ENCODE assay signal across 12 cellular contexts in the genomic region with DNA sequence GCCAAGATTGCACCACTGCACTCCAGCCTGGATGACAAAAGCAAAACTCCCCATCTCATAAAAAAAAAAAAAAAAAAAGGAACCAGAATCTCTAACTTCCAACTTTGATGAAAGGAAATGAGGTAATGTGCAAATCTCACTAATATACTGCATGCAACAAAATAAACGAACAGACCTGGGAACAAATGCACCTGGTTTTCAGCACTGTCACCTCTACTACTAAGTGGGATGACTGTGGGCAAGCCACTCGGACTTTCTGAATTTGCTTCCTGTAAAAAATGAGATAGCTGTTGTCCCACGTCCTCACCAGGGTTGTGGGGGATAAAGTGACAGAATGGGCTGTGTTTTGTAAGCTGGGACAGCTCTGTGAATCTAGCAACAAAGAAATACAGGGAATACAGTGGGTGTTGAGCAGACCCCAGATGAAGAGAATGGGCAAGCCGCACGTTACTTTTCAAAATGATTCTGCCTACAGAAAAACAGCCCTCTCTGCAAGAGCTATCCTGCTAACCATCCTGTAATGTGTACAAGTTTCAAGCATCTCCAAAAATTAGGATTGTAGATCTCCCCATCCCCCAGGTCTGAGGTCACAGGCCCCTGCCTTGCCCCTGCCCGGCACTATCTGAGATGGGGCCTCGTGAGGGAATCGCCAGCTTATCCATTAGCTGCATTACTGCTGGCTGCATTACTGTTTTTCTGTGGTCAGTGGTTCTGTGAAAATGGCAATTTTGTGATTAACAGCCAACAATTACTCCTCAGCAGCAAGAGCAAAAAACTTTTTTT.
DNase-seq lines count a peak whose midpoint lies in the region; FAIRE-seq and TF ChIP-seq lines count a peak whose summit lies in the region.
"Had no signal": no experiment of that assay in that cellular context is flagged by ENCODE, and none has a peak within 500 bp of the region (broad histone marks: within the 10 kb centered on the region; RNA-seq: fewer than 3 reads in every experiment).

No MANE protein-coding gene starts in this region.

- no peaks in the 10 kb centered on the region for H3K27me3 ChIP-seq in astrocyte (ENCODE audit: insufficient read depth, low read length)
- H3K27me3 ChIP-seq in smooth muscle cell (ENCODE audit: low read depth) = no peaks in the 10 kb centered on the region
- no peaks in the 10 kb centered on the region for H3K27me3 ChIP-seq in mesendoderm (ENCODE audit: insufficient read depth, low read length, poor library complexity)
- no peaks in the 10 kb centered on the region for H3K27me3 ChIP-seq in osteoblast (ENCODE audit: insufficient read depth, low read length)
- H3K27me3 ChIP-seq: neutrophil had no signal

- H3K27ac Mint-ChIP-seq in activated CD4-positive, alpha-beta T cell treated with anti-CD3 and anti-CD28 coated beads, Interleukin-2, amount 10 ng/mL, durations not matched to agents 7 days and 5 days = peak overlapping the region; percentile 90
- H3K27ac Mint-ChIP-seq in astrocyte (ENCODE audit: unreplicated experiment) = peak overlapping the region; percentile 34

- H3K4me1 Mint-ChIP-seq in activated CD4-positive, alpha-beta T cell treated with anti-CD3 and anti-CD28 coated beads, Interleukin-2, amount 10 ng/mL, durations not matched to agents 7 days and 5 days = peaks cover 93% of the 10 kb centered on the region
- H3K4me1 Mint-ChIP-seq in astrocyte (ENCODE audit: low read depth, unreplicated experiment) = peaks cover 69% of the 10 kb centered on the region

- WGBS in smooth muscle cell (ENCODE audit: low lambda C conversion rate) = 34% methylated on average over 8 of the region's 8 CpGs
- no CpG with 5 or more reads among the region's 8 CpGs for WGBS in mesendoderm (ENCODE audit: extremely low coverage, insufficient coverage, low lambda C conversion rate)

- TF ChIP-seq CTCF in OCI-LY7 (conservative IDR thresholded peaks at IDR 0.05; ENCODE audit: low read length) (no peak), astrocyte (IDR thresholded peaks at IDR 0.05; ENCODE audit: insufficient read depth, low read depth, low read length) (no peak), smooth muscle cell (IDR thresholded peaks at IDR 0.05; ENCODE audit: borderline replicate concordance, insufficient read depth, poor library complexity, severe bottlenecking) (no peak), osteoblast (IDR thresholded peaks at IDR 0.05; ENCODE audit: extremely low read depth, low read depth, low read length) (no peak)

- H2AFZ ChIP-seq in OCI-LY7 (ENCODE audit: low read length) (no peak overlapping the region), astrocyte (ENCODE audit: low read depth, low read length) (no peak overlapping the region), smooth muscle cell (ENCODE audit: low read depth) (no peak overlapping the region), osteoblast (ENCODE audit: low read length) (no peak overlapping the region)

- no peaks in the 10 kb centered on the region for H3K79me2 ChIP-seq in OCI-LY7 (ENCODE audit: insufficient read depth, low read depth, low read length)
- H3K79me2 ChIP-seq in astrocyte (ENCODE audit: insufficient read depth, low read length) = peaks cover 12% of the 10 kb centered on the region
- H3K79me2 ChIP-seq in smooth muscle cell (ENCODE audit: low read depth) = peaks cover 79% of the 10 kb centered on the region
- peaks cover 56% of the 10 kb centered on the region for H3K79me2 ChIP-seq in mesendoderm (ENCODE audit: control insufficient read depth, insufficient read depth, low read length)
- H3K79me2 ChIP-seq in osteoblast (ENCODE audit: insufficient read depth, low read length) = peaks cover 19% of the 10 kb centered on the region

- H3K4me3 Mint-ChIP-seq in activated CD4-positive, alpha-beta T cell treated with anti-CD3 and anti-CD28 coated beads, Interleukin-2, amount 10 ng/mL, durations not matched to agents 7 days and 5 days = peak overlapping the region; percentile 33
- no peak overlapping the region for H3K4me3 Mint-ChIP-seq in astrocyte (ENCODE audit: unreplicated experiment)

- H2BK5ac ChIP-seq in mesendoderm (ENCODE audit: low read length) = no peak overlapping the region

- intact Hi-C loops in OCI-LY7 (cut with micrococcal nuclease; ENCODE audit: unreplicated experiment) = no loop called here

- H3K4me3 ChIP-seq in OCI-LY7 (ENCODE audit: low read depth, low read length, poor library complexity, severe bottlenecking) (no peak overlapping the region), astrocyte (ENCODE audit: insufficient read depth, low read depth, low read length) (no peak overlapping the region), smooth muscle cell (no peak overlapping the region), mesendoderm (ENCODE audit: low read length) (no peak overlapping the region), osteoblast (ENCODE audit: insufficient read depth, low read length) (no peak overlapping the region)
- H3K4me3 ChIP-seq: lower lobe of right lung had no signal

- no peak overlapping the region for H2BK120ac ChIP-seq in mesendoderm (ENCODE audit: low read depth, low read length)

- CTCF ChIA-PET in activated CD4-positive, alpha-beta T cell treated with anti-CD3 and anti-CD28 coated beads, Interleukin-2, amount 10 ng/mL, durations not matched to agents 7 days and 5 days (lab: Charles Lee) = interaction anchor here (0.7 to 0.9 kb wide), 2 partner anchors 14 to 54 kb away, joined by 3 to 4 read pairs; no protein-coding TSS in a partner anchor
- CTCF ChIA-PET in OCI-LY7 (lab: Charles Lee; ENCODE audit: unreplicated experiment) = no interaction called here

- POLR2A ChIA-PET in activated CD4-positive, alpha-beta T cell treated with anti-CD3 and anti-CD28 coated beads, Interleukin-2, amount 10 ng/mL, durations not matched to agents 7 days and 5 days (lab: Charles Lee) = interaction anchor here (0.7 kb wide), 1 partner anchor 30 kb away, joined by 4 read pairs; no protein-coding TSS in a partner anchor
- POLR2A ChIA-PET in OCI-LY7 (lab: Charles Lee) = interaction anchor here (0.6 to 0.7 kb wide), 2 partner anchors 31 to 523 kb away, joined by 4 to 6 read pairs; no protein-coding TSS in a partner anchor

- H3K36me3 ChIP-seq in OCI-LY7 (ENCODE audit: insufficient read depth, low read length) = no peaks in the 10 kb centered on the region
- H3K36me3 ChIP-seq in astrocyte (ENCODE audit: insufficient read depth, low read length) = peaks cover 4% of the 10 kb centered on the region
- no peaks in the 10 kb centered on the region for H3K36me3 ChIP-seq in smooth muscle cell (ENCODE audit: low read depth)
- peaks cover 7% of the 10 kb centered on the region for H3K36me3 ChIP-seq in mesendoderm (ENCODE audit: control insufficient read depth, insufficient read depth, low read length)
- peaks cover 10% of the 10 kb centered on the region for H3K36me3 ChIP-seq in osteoblast (ENCODE audit: insufficient read depth, low read length)

- no peak for DNase-seq in activated CD4-positive, alpha-beta T cell treated with anti-CD3 and anti-CD28 coated beads, Interleukin-2, amount 10 ng/mL, durations not matched to agents 7 days and 5 days
- no peak for DNase-seq in activated CD4-positive, alpha-beta T cell treated with anti-CD3 and anti-CD28 coated beads, Interleukin-2, amount 50 U/mL, for 48 hours
- peak; percentile 21 for DNase-seq in OCI-LY7 (ENCODE audit: low spot score)
- DNase-seq in astrocyte (ENCODE audit: low read depth) = no peak
- no peak for DNase-seq in smooth muscle cell (lab: John Stamatoyannopoulos, UW; ENCODE audit: unreplicated experiment)
- no peak for DNase-seq in central memory CD4-positive, alpha-beta T cell
- no peak for DNase-seq in mesendoderm
- DNase-seq in osteoblast (ENCODE audit: insufficient read length, low spot score, missing footprints) = no peak
- DNase-seq: HCEC 1CT, lower lobe of right lung, Right ventricle myocardium superior had no signal

- H2BK15ac ChIP-seq in mesendoderm (replicated peaks; ENCODE audit: low read depth) = no peak overlapping the region

- H3K9ac ChIP-seq in astrocyte (ENCODE audit: low read length) (no peak overlapping the region), smooth muscle cell (ENCODE audit: low read depth) (no peak overlapping the region), mesendoderm (ENCODE audit: low read length) (no peak overlapping the region)

- H2AK5ac ChIP-seq in mesendoderm (ENCODE audit: low read length) = no peak overlapping the region

- FAIRE-seq in astrocyte (lab: Jason Lieb, UNC) = no peak

- H3K4me2 ChIP-seq in OCI-LY7 (ENCODE audit: low read length) (peak overlapping the region; percentile 23), astrocyte (ENCODE audit: low read length) (no peak overlapping the region), smooth muscle cell (peak overlapping the region; percentile 51), mesendoderm (ENCODE audit: low read length) (no peak overlapping the region), osteoblast (ENCODE audit: insufficient read depth, low read length) (no peak overlapping the region)

- H4K5ac ChIP-seq in mesendoderm (ENCODE audit: low read length) = no peak overlapping the region

- H3K23ac ChIP-seq in mesendoderm (ENCODE audit: low read length) = no peak overlapping the region

- BruUV-seq in OCI-LY7 (replicated peaks; lab: Mats Ljungman, UMichigan) = no TSS peak

- H3K27ac ChIP-seq in OCI-LY7 (ENCODE audit: low read depth, low read length, poor library complexity, severe bottlenecking) = no peak overlapping the region
- H3K27ac ChIP-seq in astrocyte (ENCODE audit: low read depth, low read length) = no peak overlapping the region
- H3K27ac ChIP-seq in smooth muscle cell (ENCODE audit: low read depth) = peak overlapping the region; percentile 35
- no peak overlapping the region for H3K27ac ChIP-seq in mesendoderm (ENCODE audit: low read depth, low read length)
- no peak overlapping the region for H3K27ac ChIP-seq in osteoblast (ENCODE audit: low read depth, low read length)
- H3K27ac ChIP-seq: lower lobe of right lung, neutrophil had no signal

- H3K4me1 ChIP-seq in OCI-LY7 (ENCODE audit: insufficient read depth, low read length, poor library complexity, severe bottlenecking) = peaks cover 16% of the 10 kb centered on the region
- H3K4me1 ChIP-seq in astrocyte (ENCODE audit: insufficient read depth, low read length) = peaks cover 38% of the 10 kb centered on the region
- peaks cover 33% of the 10 kb centered on the region for H3K4me1 ChIP-seq in smooth muscle cell (ENCODE audit: low read depth)
- H3K4me1 ChIP-seq in mesendoderm (ENCODE audit: control insufficient read depth, low read depth, low read length) = peaks cover 18% of the 10 kb centered on the region
- H3K4me1 ChIP-seq in osteoblast (ENCODE audit: insufficient read depth, low read length) = peaks cover 30% of the 10 kb centered on the region

- peaks cover 6% of the 10 kb centered on the region for H3F3A ChIP-seq in smooth muscle cell (ENCODE audit: low read depth)

- H3K9me3 Mint-ChIP-seq in activated CD4-positive, alpha-beta T cell treated with anti-CD3 and anti-CD28 coated beads, Interleukin-2, amount 10 ng/mL, durations not matched to agents 7 days and 5 days = no peaks in the 10 kb centered on the region
- H3K9me3 Mint-ChIP-seq in astrocyte (ENCODE audit: unreplicated experiment) = no peaks in the 10 kb centered on the region

- no peak overlapping the region for H3K4ac ChIP-seq in mesendoderm (ENCODE audit: low read depth, low read length)

- H4K20me1 ChIP-seq in OCI-LY7 (ENCODE audit: insufficient read depth, low read length) (peaks cover 7% of the 10 kb centered on the region; the same call in 1 of the 2 replicates), astrocyte (ENCODE audit: insufficient read depth, low read length) (peaks cover 48% of the 10 kb centered on the region), smooth muscle cell (ENCODE audit: low read depth) (peaks cover 84% of the 10 kb centered on the region), osteoblast (ENCODE audit: insufficient read depth, low read length) (no peaks in the 10 kb centered on the region)

- peaks cover 26% of the 10 kb centered on the region for H3K36me3 Mint-ChIP-seq in activated CD4-positive, alpha-beta T cell treated with anti-CD3 and anti-CD28 coated beads, Interleukin-2, amount 10 ng/mL, durations not matched to agents 7 days and 5 days (ENCODE audit: low read depth)
- H3K36me3 Mint-ChIP-seq in astrocyte (ENCODE audit: low read depth, unreplicated experiment) = peaks cover 19% of the 10 kb centered on the region

- H3K27me3 Mint-ChIP-seq in activated CD4-positive, alpha-beta T cell treated with anti-CD3 and anti-CD28 coated beads, Interleukin-2, amount 10 ng/mL, durations not matched to agents 7 days and 5 days = no peaks in the 10 kb centered on the region
- no peaks in the 10 kb centered on the region for H3K27me3 Mint-ChIP-seq in astrocyte (ENCODE audit: low read depth, unreplicated experiment)

- peaks cover 59% of the 10 kb centered on the region for H3K79me1 ChIP-seq in mesendoderm (ENCODE audit: low read length)

- H4K8ac ChIP-seq in mesendoderm (ENCODE audit: low read depth, low read length) = no peak overlapping the region

- H3K18ac ChIP-seq in mesendoderm (ENCODE audit: low read length) = no peak overlapping the region

- H3K9me2 ChIP-seq in OCI-LY7 (ENCODE audit: insufficient read depth, low read length) = no peaks in the 10 kb centered on the region

- H3K9me3 ChIP-seq in OCI-LY7 (ENCODE audit: low read length) (no peaks in the 10 kb centered on the region), astrocyte (ENCODE audit: insufficient read depth, low read depth, low read length) (no peaks in the 10 kb centered on the region), smooth muscle cell (replicated peaks; ENCODE audit: low read depth) (no peaks in the 10 kb centered on the region), osteoblast (ENCODE audit: low read depth, low read length) (no peaks in the 10 kb centered on the region)
- H3K9me3 ChIP-seq: lower lobe of right lung, neutrophil had no signal

- no peak overlapping the region for H3K56ac ChIP-seq in mesendoderm (ENCODE audit: low read length)

Comparison
In these comparisons a context has a peak if more than half of its experiments do, and no peak if none do; other contexts are left out.
1. H3K4me2 ChIP-seq: peak in OCI-LY7 (single experiment) and smooth muscle cell (single experiment); none in astrocyte (single experiment), mesendoderm (single experiment) and osteoblast (single experiment).